Comparison of ENCODE assay signal across 17 cellular contexts in genomic region chr21:41226853-41227252, GRCh38.
"Had no signal": no experiment of that assay in that cellular context is flagged by ENCODE, and none has a peak within 500 bp of the region (broad histone marks: within the 10 kb centered on the region; RNA-seq: fewer than 3 reads in every experiment).

No MANE protein-coding gene starts in this region.

- H3K27ac Mint-ChIP-seq: nephron had no signal

- H3K9me3 ChIP-seq: heart left ventricle, stomach, thoracic aorta, transverse colon had no signal

- H3K36me3 ChIP-seq: transverse colon had no signal

- H3K27me3 ChIP-seq: heart left ventricle, stomach, transverse colon had no signal

- H3K4me3 Mint-ChIP-seq: nephron had no signal

- DNase-seq: effector CD4-positive, alpha-beta T cell; heart left ventricle; islet precursor cell; mesenchymal stem cell; midbrain; naive B cell; small intestine; stimulated activated CD4-positive, alpha-beta T cell treated with anti-CD3 and anti-CD28 coated beads, Interleukin-12 subunit alpha, Interleukin-12 subunit beta, amount 100 ng/mL, for 4 hours; stimulated activated naive CD4-positive, alpha-beta T cell; stomach; substantia nigra; transverse colon had no signal

- H3K36me3 Mint-ChIP-seq: naive B cell had no signal

- ATAC-seq: esophagus mucosa, left lobe of liver had no signal

- H3K9me3 Mint-ChIP-seq: nephron had no signal

- H3K27ac ChIP-seq: coronary artery, heart left ventricle, thoracic aorta had no signal

- H3K4me3 ChIP-seq: coronary artery, heart left ventricle, stomach, thoracic aorta, transverse colon had no signal
